In the genomic region with DNA sequence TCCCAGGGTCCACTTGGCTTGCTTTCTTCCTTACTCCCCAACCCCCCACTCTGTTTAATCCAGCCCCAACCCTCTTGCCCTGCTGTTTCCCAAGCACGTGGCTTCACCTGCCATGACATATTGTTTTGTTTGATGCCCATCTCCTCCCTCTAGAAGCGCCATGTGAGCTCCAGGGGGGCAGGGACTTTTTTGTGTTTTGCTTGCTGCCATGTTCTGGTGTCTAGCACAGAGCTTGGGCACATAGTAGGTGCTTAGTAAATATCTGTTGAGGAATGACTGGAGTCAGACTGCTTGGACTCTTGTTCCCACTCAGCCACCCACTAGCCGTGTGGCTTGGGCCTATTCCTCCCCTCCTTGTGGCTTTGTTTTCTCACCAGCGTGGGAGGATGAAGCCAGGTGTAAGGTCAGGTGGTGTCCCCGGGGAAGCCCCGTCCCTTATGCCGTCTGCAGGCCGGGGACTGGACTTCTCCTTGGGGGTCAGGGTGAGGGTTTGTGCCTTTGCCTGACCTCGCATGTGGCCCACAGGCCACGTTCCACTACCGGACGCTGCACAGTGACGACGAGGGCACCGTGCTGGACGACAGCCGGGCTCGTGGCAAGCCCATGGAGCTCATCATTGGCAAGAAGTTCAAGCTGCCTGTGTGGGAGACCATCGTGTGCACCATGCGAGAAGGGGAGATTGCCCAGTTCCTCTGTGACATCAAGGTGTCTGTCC, we compare ENCODE assay signal across 10 cellular contexts. TPM values are rescaled to one million over a fixed set of nuclear protein-coding genes. Genes with fewer than 3 reads are reported as not detected.
DNase-seq lines count a peak whose midpoint lies in the region; ATAC-seq and TF ChIP-seq lines count a peak whose summit lies in the region.
"Had no signal": no experiment of that assay in that cellular context is flagged by ENCODE, and none has a peak within 500 bp of the region (broad histone marks: within the 10 kb centered on the region; RNA-seq: fewer than 3 reads in every experiment).

No MANE protein-coding gene starts in this region.

- peak overlapping the region in 1 of 2 donors; percentile 45 for H3K4me3 ChIP-seq in CD4-positive, alpha-beta memory T cell (ENCODE audit: low read length in 2 of 2)
- H3K4me3 ChIP-seq in lower leg skin (ENCODE audit: low read depth, poor library complexity, severe bottlenecking): no peak overlapping the region

- H3K27ac ChIP-seq in CD4-positive, alpha-beta memory T cell (ENCODE audit: low read depth, low read length): peak overlapping the region; percentile 66
- peak overlapping the region; percentile 99 for H3K27ac ChIP-seq in KOPT-K1 (ENCODE audit: low read depth, low read length, poor library complexity, severe bottlenecking)

- no peaks in the 10 kb centered on the region for H3K9me3 Mint-ChIP-seq in CD4-positive, alpha-beta memory T cell
- H3K9me3 Mint-ChIP-seq in effector memory CD8-positive, alpha-beta T cell: no peaks in the 10 kb centered on the region
- H3K9me3 Mint-ChIP-seq in HFFc6: peaks cover 5% of the 10 kb centered on the region; the same call in 1 of the 2 replicates

- no peaks in the 10 kb centered on the region for H3K9me3 ChIP-seq in CD4-positive, alpha-beta memory T cell (ENCODE audit: control insufficient read depth in 1 of 2, low read length in 2 of 2)
- no peaks in the 10 kb centered on the region for H3K9me3 ChIP-seq in KOPT-K1 (ENCODE audit: insufficient read depth, low read length, poor library complexity, severe bottlenecking)

- H3K36me3 Mint-ChIP-seq in CD4-positive, alpha-beta memory T cell: peaks cover 18 to 52% of the 10 kb centered on the region in 2 donors
- H3K36me3 Mint-ChIP-seq in effector memory CD8-positive, alpha-beta T cell (ENCODE audit: insufficient read depth): peaks cover 76% of the 10 kb centered on the region
- peaks cover 24% of the 10 kb centered on the region for H3K36me3 Mint-ChIP-seq in HFFc6 (ENCODE audit: low read depth)

- ATAC-seq in GM18867 (IDR thresholded peaks at IDR 0.05; ENCODE audit: unreplicated experiment) (peak; percentile 29), HG02938 (IDR thresholded peaks at IDR 0.05; ENCODE audit: unreplicated experiment) (no peak), omental fat pad (ENCODE audit: low FRiP score) (no peak)
- no peak for ATAC-seq in effector memory CD8-positive, alpha-beta T cell (replicated peaks)

- peak overlapping the region; percentile 86 to 99 (median 95) for H3K27ac Mint-ChIP-seq in CD4-positive, alpha-beta memory T cell
- peak overlapping the region; percentile 94 to 97 for H3K27ac Mint-ChIP-seq in effector memory CD8-positive, alpha-beta T cell
- no peak overlapping the region for H3K27ac Mint-ChIP-seq in HFFc6

- TF ChIP-seq POLR2A in lower leg skin (IDR thresholded peaks at IDR 0.05): no peak

- TF ChIP-seq CTCF in HFFc6 (IDR thresholded peaks at IDR 0.05): no peak
- TF ChIP-seq CTCF in omental fat pad (IDR thresholded peaks at IDR 0.05): no peak
- TF ChIP-seq CTCF in lower leg skin (IDR thresholded peaks at IDR 0.05): no peak

- CTCF ChIA-PET in CD4-positive, alpha-beta memory T cell (lab: Charles Lee; ENCODE audit: partially characterized antibody): interaction anchor here (1.3 to 1.5 kb wide), 3 partner anchors 18 to 85 kb away, joined by 4 read pairs; a partner anchor contains a TSS

- peaks cover 71% of the 10 kb centered on the region for H3K4me1 ChIP-seq in CD4-positive, alpha-beta memory T cell (ENCODE audit: insufficient read depth, low read length)

- POLR2A ChIA-PET in CD4-positive, alpha-beta memory T cell (lab: Charles Lee; ENCODE audit: partially characterized antibody): interaction anchor here (0.6 to 16.2 kb wide), 15 partner anchors 8 to 247 kb away, joined by 3 to 279 read pairs (median 15); a partner anchor contains a TSS

- H3K4me3 Mint-ChIP-seq in CD4-positive, alpha-beta memory T cell: peak overlapping the region; percentile 69 to 100 (median 96)
- peak overlapping the region; percentile 91 to 94 for H3K4me3 Mint-ChIP-seq in effector memory CD8-positive, alpha-beta T cell
- H3K4me3 Mint-ChIP-seq in HFFc6: no peak overlapping the region

- intact Hi-C loops in CD4-positive, alpha-beta memory T cell (cut with micrococcal nuclease): no loop called here
- intact Hi-C loops in lower leg skin (cut with DNase I; ENCODE audit: low total_unique reads): no loop called here

- peak in 1 of 5 donors; percentile 60 for DNase-seq in CD4-positive, alpha-beta memory T cell
- no peak for DNase-seq in effector memory CD8-positive, alpha-beta T cell
- DNase-seq in HFFc6 (no peak), omental fat pad (ENCODE audit: low spot score) (no peak), lower leg skin (ENCODE audit: low spot score in 2 of 2) (no peak)
- DNase-seq: DMS153 had no signal

- H3K4me1 Mint-ChIP-seq in CD4-positive, alpha-beta memory T cell: peaks cover 46 to 75% (median 61%) of the 10 kb centered on the region in 4 donors
- peaks cover 62 to 69% of the 10 kb centered on the region in 2 donors for H3K4me1 Mint-ChIP-seq in effector memory CD8-positive, alpha-beta T cell (ENCODE audit: low read depth in 2 of 2)
- H3K4me1 Mint-ChIP-seq in HFFc6 (ENCODE audit: low read depth): peaks cover 38% of the 10 kb centered on the region

- no peaks in the 10 kb centered on the region for H3K27me3 Mint-ChIP-seq in CD4-positive, alpha-beta memory T cell
- no peaks in the 10 kb centered on the region for H3K27me3 Mint-ChIP-seq in effector memory CD8-positive, alpha-beta T cell
- H3K27me3 Mint-ChIP-seq in HFFc6 (ENCODE audit: insufficient read depth): peaks cover 5% of the 10 kb centered on the region; the same call in 1 of the 2 replicates

- H3K27me3 ChIP-seq in CD4-positive, alpha-beta memory T cell (ENCODE audit: insufficient read depth, low read length): no peaks in the 10 kb centered on the region

- peaks cover 35% of the 10 kb centered on the region for H3K36me3 ChIP-seq in CD4-positive, alpha-beta memory T cell (ENCODE audit: insufficient read depth, low read length)
- peaks cover 53% of the 10 kb centered on the region for H3K36me3 ChIP-seq in KOPT-K1 (ENCODE audit: insufficient read depth, low read length)

- WGBS in lower leg skin, 2 donors: 87 to 88% methylated on average over 19 to 20 of the region's 20 CpGs

RNA-seq across cellular contexts. Expression of a gene that starts 3.8 kb away (rescaled TPM):
- 100 to 1,000 TPM; 131 to 132 TPM for total RNA-seq in CD4-positive, alpha-beta memory T cell
- polyA plus RNA-seq in CD4-positive, alpha-beta memory T cell: 100 to 1,000 TPM; 152 to 185 TPM
- total RNA-seq in HFFc6 (2021; fragmentation: NEBNext Ultra II Directional; extraction: Animal tissue kit (Norgen Biotek cat#: 25700)): 10 to 100 TPM; 53.0 to 59.4 (median 55.1) TPM
- total RNA-seq in omental fat pad (10 to 100 TPM; 51.2 to 67.5 (median 62.1) TPM), lower leg skin (10 to 100 TPM; 38.7 to 52.5 (median 47.7) TPM)

RNA-seq across cellular contexts. Expression of a gene that starts 17.6 kb away (rescaled TPM):
- total RNA-seq in CD4-positive, alpha-beta memory T cell: 10 to 100 TPM; 90.1 to 99.1 TPM
- polyA plus RNA-seq in CD4-positive, alpha-beta memory T cell: 100 to 1,000 TPM; 152 to 162 TPM
- total RNA-seq in HFFc6 (2021; fragmentation: NEBNext Ultra II Directional; extraction: Animal tissue kit (Norgen Biotek cat#: 25700)): 10 to 100 TPM; 28.5 to 43.7 (median 32.2) TPM
- total RNA-seq in omental fat pad (10 to 100 TPM; 33.6 to 56.6 (median 44.0) TPM), lower leg skin (100 to 1,000 TPM; 202 to 374 (median 252) TPM)

RNA-seq across cellular contexts. Expression of a gene that starts 18.5 kb away (rescaled TPM):
- total RNA-seq in CD4-positive, alpha-beta memory T cell: 100 to 1,000 TPM; 137 to 143 TPM
- 10 to 100 TPM; 15.0 to 43.6 TPM for polyA plus RNA-seq in CD4-positive, alpha-beta memory T cell
- 10 to 100 TPM; 19.6 to 30.3 (median 23.5) TPM for total RNA-seq in HFFc6 (2021; fragmentation: NEBNext Ultra II Directional; extraction: Animal tissue kit (Norgen Biotek cat#: 25700))
- total RNA-seq in omental fat pad: 10 to 100 TPM; 15.0 to 58.2 (median 26.6) TPM
- 10 to 100 TPM in 3 of 4 donors, 1 to 10 TPM in 1; 7.3 to 19.9 (median 12.6) TPM for total RNA-seq in lower leg skin

RNA-seq across cellular contexts. Expression of a gene that starts 21.3 kb away (rescaled TPM):
- total RNA-seq in CD4-positive, alpha-beta memory T cell: 10 to 100 TPM; 85.8 to 86.0 TPM
- 100 to 1,000 TPM in 1 of 2 donors, 10 to 100 TPM in 1; 83.3 to 152 TPM for polyA plus RNA-seq in CD4-positive, alpha-beta memory T cell
- total RNA-seq in HFFc6 (2021; fragmentation: NEBNext Ultra II Directional; extraction: Animal tissue kit (Norgen Biotek cat#: 25700)): 10 to 100 TPM; 29.3 to 36.0 (median 31.5) TPM
- total RNA-seq in omental fat pad: 10 to 100 TPM; 23.5 to 50.5 (median 34.7) TPM
- total RNA-seq in lower leg skin: 10 to 100 TPM; 16.3 to 40.4 (median 27.8) TPM

RNA-seq across cellular contexts. Expression of a gene that starts 31.5 kb away (rescaled TPM):
- 1 to 10 TPM; 1.4 to 2.3 TPM for total RNA-seq in CD4-positive, alpha-beta memory T cell
- polyA plus RNA-seq in CD4-positive, alpha-beta memory T cell: under 1 TPM; 0.27 to 0.84 TPM
- not detected for total RNA-seq in HFFc6 (2021; fragmentation: NEBNext Ultra II Directional; extraction: Animal tissue kit (Norgen Biotek cat#: 25700))
- total RNA-seq in omental fat pad (1 to 10 TPM in 3 of 4 donors, under 1 TPM in 1; 0.65 to 4.6 (median 3.0) TPM), lower leg skin (under 1 TPM in 2 of 4 donors, not detected in 2; 0.11 to 0.25 TPM)
- total RNA-seq: renal cortical epithelial cell had no signal
